ENCODE assay signal across 2 cellular contexts in genomic region chr12:116346222-116346621, GRCh38.
A peak's percentile ranks its signal among the peaks of the same experiment; 100 is the strongest.
TF ChIP-seq lines count a peak whose summit lies in the region.

No MANE protein-coding gene starts in this region.

TF ChIP-seq in SK-N-SH, 30 proteins besides CTCF, POLR2A, EP300 and RAD21 (continued from another document):
- TF ChIP-seq, protein P1, sequence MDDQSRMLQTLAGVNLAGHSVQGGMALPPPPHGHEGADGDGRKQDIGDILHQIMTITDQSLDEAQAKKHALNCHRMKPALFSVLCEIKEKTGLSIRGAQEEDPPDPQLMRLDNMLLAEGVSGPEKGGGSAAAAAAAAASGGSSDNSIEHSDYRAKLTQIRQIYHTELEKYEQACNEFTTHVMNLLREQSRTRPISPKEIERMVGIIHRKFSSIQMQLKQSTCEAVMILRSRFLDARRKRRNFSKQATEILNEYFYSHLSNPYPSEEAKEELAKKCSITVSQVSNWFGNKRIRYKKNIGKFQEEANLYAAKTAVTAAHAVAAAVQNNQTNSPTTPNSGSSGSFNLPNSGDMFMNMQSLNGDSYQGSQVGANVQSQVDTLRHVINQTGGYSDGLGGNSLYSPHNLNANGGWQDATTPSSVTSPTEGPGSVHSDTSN (IDR thresholded peaks at IDR 0.05) = 0 out of 2 replicates have a peak, but pooled peaks have one; percentile 23
- no peak for TF ChIP-seq TAF1 (IDR thresholded peaks at IDR 0.05; ENCODE audit: borderline replicate concordance, low read depth, low read length)

TF ChIP-seq in endothelial cell of umbilical vein, 7 proteins besides CTCF, POLR2A, EP300 and RAD21 (continued from another document):
- TF ChIP-seq GATA2 (IDR thresholded peaks at IDR 0.05; ENCODE audit: insufficient read depth, insufficient read length, low read depth, low read length) (no peak), MYC (IDR thresholded peaks at IDR 0.05; ENCODE audit: low read depth, low read length) (no peak), EZH2 (IDR thresholded peaks at IDR 0.05; ENCODE audit: borderline replicate concordance, low read depth, low read length, severe bottlenecking) (no peak)
